Comparison of ENCODE assay signal across 1 cellular context in the genomic region with DNA sequence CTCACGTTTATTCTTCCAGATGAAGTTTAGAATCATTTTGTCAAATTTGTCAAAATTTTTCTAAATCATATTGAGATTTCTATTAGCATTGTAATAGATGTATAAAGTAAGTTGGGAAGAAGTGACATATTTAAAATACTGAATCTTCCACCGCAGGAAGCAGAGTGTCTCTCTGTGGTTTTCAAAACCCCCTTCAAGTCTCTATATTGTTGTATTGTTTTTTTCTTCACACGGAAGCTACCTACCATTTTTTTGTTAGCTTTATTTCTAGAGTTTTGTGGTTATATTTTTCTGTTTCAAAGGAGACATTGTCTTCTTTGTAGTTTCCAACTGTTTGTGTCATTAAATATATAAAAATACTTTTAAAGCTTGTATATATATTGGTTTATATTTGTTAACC.
TF ChIP-seq lines count a peak whose summit lies in the region.

No MANE protein-coding gene starts in this region.

TF ChIP-seq in GM12878, 131 proteins besides CTCF, POLR2A, EP300 and RAD21 (continued from another document and continues in another):
- TF ChIP-seq SUZ12 (IDR thresholded peaks at IDR 0.05; ENCODE audit: unreplicated experiment) (no peak), RUNX3 (IDR thresholded peaks at IDR 0.05; ENCODE audit: low read length) (peak; percentile 98), ESRRA (IDR thresholded peaks at IDR 0.05; ENCODE audit: low read length) (no peak), ATF7 (IDR thresholded peaks at IDR 0.05; ENCODE audit: low read depth) (peak; percentile 78), PAX8 (IDR thresholded peaks at IDR 0.05) (no peak), RCOR1 (conservative IDR thresholded peaks at IDR 0.05; ENCODE audit: low read depth, low read length) (no peak), NR2C1 (IDR thresholded peaks at IDR 0.05) (no peak), SMC3 (IDR thresholded peaks at IDR 0.05; ENCODE audit: borderline replicate concordance, low read length) (no peak), NRF1 (conservative IDR thresholded peaks at IDR 0.05; ENCODE audit: low read depth, low read length) (no peak), WRNIP1 (IDR thresholded peaks at IDR 0.05; ENCODE audit: borderline replicate concordance, low read depth, low read length) (no peak), MXI1 (IDR thresholded peaks at IDR 0.05; ENCODE audit: low read depth, low read length) (no peak), LARP7 (IDR thresholded peaks at IDR 0.05) (no peak), SUPT20H (IDR thresholded peaks at IDR 0.05; ENCODE audit: borderline replicate concordance, control insufficient read depth, low read depth, low read length) (no peak), EED (IDR thresholded peaks at IDR 0.05; ENCODE audit: low read depth) (no peak), RAD51 (IDR thresholded peaks at IDR 0.05) (no peak), NFYA (IDR thresholded peaks at IDR 0.05; ENCODE audit: borderline replicate concordance, low read depth, low read length) (no peak), YY1 (IDR thresholded peaks at IDR 0.05; ENCODE audit: low read depth, low read length) (no peak), KAT2A (conservative IDR thresholded peaks at IDR 0.05; ENCODE audit: control insufficient read depth, low read depth, low read length) (no peak), MEF2A (IDR thresholded peaks at IDR 0.05; ENCODE audit: insufficient read depth, low read depth, low read length) (peak; percentile 87), SPI1 (IDR thresholded peaks at IDR 0.05; ENCODE audit: borderline replicate concordance, insufficient read depth, low read depth, low read length) (no peak), TBL1XR1 (IDR thresholded peaks at IDR 0.05; ENCODE audit: low read depth, low read length) (peak; percentile 47; the same call in 1 of the 2 replicates), GABPA (IDR thresholded peaks at IDR 0.05; ENCODE audit: low read depth) (0 out of 2 replicates have a peak, but pooled peaks have one; percentile 27), SREBF2 (IDR thresholded peaks at IDR 0.05; ENCODE audit: low read length) (no peak), NR2C2 (IDR thresholded peaks at IDR 0.05; ENCODE audit: borderline replicate concordance, control insufficient read depth, insufficient read length, low read depth) (no peak), NR2F1 (conservative IDR thresholded peaks at IDR 0.05) (no peak), CBX5 (IDR thresholded peaks at IDR 0.05; ENCODE audit: low read depth) (0 out of 2 replicates have a peak, but pooled peaks have one; percentile 40), HCFC1 (IDR thresholded peaks at IDR 0.05; ENCODE audit: low read length) (no peak), CBX3 (IDR thresholded peaks at IDR 0.05; ENCODE audit: borderline replicate concordance, low read depth) (no peak), ZSCAN29 (IDR thresholded peaks at IDR 0.05) (no peak), MTA3 (IDR thresholded peaks at IDR 0.05; ENCODE audit: borderline replicate concordance, low read length) (peak; percentile 71; the same call in 1 of the 2 replicates), CEBPB (IDR thresholded peaks at IDR 0.05; ENCODE audit: borderline replicate concordance in 1 of 2, low read depth in 2 of 2, low read length in 2 of 2) (0 out of 4 replicates have a peak, but pooled peaks of 1 of the 2 experiments have one; percentile 23), ZNF207 (IDR thresholded peaks at IDR 0.05; ENCODE audit: borderline replicate concordance) (no peak), BMI1 (IDR thresholded peaks at IDR 0.05; ENCODE audit: borderline replicate concordance) (no peak), FOXM1 (IDR thresholded peaks at IDR 0.05; ENCODE audit: low read depth, low read length) (peak; percentile 74; the same call in 1 of the 2 replicates)
- TF ChIP-seq, protein P1, sequence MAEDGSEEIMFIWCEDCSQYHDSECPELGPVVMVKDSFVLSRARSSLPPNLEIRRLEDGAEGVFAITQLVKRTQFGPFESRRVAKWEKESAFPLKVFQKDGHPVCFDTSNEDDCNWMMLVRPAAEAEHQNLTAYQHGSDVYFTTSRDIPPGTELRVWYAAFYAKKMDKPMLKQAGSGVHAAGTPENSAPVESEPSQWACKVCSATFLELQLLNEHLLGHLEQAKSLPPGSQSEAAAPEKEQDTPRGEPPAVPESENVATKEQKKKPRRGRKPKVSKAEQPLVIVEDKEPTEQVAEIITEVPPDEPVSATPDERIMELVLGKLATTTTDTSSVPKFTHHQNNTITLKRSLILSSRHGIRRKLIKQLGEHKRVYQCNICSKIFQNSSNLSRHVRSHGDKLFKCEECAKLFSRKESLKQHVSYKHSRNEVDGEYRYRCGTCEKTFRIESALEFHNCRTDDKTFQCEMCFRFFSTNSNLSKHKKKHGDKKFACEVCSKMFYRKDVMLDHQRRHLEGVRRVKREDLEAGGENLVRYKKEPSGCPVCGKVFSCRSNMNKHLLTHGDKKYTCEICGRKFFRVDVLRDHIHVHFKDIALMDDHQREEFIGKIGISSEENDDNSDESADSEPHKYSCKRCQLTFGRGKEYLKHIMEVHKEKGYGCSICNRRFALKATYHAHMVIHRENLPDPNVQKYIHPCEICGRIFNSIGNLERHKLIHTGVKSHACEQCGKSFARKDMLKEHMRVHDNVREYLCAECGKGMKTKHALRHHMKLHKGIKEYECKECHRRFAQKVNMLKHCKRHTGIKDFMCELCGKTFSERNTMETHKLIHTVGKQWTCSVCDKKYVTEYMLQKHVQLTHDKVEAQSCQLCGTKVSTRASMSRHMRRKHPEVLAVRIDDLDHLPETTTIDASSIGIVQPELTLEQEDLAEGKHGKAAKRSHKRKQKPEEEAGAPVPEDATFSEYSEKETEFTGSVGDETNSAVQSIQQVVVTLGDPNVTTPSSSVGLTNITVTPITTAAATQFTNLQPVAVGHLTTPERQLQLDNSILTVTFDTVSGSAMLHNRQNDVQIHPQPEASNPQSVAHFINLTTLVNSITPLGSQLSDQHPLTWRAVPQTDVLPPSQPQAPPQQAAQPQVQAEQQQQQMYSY (CRISPR knock-in tag; IDR thresholded peaks at IDR 0.05) = no peak
- TF ChIP-seq, protein P2, sequence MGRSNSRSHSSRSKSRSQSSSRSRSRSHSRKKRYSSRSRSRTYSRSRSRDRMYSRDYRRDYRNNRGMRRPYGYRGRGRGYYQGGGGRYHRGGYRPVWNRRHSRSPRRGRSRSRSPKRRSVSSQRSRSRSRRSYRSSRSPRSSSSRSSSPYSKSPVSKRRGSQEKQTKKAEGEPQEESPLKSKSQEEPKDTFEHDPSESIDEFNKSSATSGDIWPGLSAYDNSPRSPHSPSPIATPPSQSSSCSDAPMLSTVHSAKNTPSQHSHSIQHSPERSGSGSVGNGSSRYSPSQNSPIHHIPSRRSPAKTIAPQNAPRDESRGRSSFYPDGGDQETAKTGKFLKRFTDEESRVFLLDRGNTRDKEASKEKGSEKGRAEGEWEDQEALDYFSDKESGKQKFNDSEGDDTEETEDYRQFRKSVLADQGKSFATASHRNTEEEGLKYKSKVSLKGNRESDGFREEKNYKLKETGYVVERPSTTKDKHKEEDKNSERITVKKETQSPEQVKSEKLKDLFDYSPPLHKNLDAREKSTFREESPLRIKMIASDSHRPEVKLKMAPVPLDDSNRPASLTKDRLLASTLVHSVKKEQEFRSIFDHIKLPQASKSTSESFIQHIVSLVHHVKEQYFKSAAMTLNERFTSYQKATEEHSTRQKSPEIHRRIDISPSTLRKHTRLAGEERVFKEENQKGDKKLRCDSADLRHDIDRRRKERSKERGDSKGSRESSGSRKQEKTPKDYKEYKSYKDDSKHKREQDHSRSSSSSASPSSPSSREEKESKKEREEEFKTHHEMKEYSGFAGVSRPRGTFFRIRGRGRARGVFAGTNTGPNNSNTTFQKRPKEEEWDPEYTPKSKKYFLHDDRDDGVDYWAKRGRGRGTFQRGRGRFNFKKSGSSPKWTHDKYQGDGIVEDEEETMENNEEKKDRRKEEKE (IDR thresholded peaks at IDR 0.05) = no peak
- TF ChIP-seq, protein P3, sequence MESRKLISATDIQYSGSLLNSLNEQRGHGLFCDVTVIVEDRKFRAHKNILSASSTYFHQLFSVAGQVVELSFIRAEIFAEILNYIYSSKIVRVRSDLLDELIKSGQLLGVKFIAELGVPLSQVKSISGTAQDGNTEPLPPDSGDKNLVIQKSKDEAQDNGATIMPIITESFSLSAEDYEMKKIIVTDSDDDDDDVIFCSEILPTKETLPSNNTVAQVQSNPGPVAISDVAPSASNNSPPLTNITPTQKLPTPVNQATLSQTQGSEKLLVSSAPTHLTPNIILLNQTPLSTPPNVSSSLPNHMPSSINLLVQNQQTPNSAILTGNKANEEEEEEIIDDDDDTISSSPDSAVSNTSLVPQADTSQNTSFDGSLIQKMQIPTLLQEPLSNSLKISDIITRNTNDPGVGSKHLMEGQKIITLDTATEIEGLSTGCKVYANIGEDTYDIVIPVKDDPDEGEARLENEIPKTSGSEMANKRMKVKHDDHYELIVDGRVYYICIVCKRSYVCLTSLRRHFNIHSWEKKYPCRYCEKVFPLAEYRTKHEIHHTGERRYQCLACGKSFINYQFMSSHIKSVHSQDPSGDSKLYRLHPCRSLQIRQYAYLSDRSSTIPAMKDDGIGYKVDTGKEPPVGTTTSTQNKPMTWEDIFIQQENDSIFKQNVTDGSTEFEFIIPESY (IDR thresholded peaks at IDR 0.05) = no peak
- TF ChIP-seq, protein P4, sequence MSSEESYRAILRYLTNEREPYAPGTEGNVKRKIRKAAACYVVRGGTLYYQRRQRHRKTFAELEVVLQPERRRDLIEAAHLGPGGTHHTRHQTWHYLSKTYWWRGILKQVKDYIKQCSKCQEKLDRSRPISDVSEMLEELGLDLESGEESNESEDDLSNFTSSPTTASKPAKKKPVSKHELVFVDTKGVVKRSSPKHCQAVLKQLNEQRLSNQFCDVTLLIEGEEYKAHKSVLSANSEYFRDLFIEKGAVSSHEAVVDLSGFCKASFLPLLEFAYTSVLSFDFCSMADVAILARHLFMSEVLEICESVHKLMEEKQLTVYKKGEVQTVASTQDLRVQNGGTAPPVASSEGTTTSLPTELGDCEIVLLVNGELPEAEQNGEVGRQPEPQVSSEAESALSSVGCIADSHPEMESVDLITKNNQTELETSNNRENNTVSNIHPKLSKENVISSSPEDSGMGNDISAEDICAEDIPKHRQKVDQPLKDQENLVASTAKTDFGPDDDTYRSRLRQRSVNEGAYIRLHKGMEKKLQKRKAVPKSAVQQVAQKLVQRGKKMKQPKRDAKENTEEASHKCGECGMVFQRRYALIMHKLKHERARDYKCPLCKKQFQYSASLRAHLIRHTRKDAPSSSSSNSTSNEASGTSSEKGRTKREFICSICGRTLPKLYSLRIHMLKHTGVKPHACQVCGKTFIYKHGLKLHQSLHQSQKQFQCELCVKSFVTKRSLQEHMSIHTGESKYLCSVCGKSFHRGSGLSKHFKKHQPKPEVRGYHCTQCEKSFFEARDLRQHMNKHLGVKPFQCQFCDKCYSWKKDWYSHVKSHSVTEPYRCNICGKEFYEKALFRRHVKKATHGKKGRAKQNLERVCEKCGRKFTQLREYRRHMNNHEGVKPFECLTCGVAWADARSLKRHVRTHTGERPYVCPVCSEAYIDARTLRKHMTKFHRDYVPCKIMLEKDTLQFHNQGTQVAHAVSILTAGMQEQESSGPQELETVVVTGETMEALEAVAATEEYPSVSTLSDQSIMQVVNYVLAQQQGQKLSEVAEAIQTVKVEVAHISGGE (CRISPR knock-in tag; IDR thresholded peaks at IDR 0.05) = no peak
- TF ChIP-seq, protein P5, sequence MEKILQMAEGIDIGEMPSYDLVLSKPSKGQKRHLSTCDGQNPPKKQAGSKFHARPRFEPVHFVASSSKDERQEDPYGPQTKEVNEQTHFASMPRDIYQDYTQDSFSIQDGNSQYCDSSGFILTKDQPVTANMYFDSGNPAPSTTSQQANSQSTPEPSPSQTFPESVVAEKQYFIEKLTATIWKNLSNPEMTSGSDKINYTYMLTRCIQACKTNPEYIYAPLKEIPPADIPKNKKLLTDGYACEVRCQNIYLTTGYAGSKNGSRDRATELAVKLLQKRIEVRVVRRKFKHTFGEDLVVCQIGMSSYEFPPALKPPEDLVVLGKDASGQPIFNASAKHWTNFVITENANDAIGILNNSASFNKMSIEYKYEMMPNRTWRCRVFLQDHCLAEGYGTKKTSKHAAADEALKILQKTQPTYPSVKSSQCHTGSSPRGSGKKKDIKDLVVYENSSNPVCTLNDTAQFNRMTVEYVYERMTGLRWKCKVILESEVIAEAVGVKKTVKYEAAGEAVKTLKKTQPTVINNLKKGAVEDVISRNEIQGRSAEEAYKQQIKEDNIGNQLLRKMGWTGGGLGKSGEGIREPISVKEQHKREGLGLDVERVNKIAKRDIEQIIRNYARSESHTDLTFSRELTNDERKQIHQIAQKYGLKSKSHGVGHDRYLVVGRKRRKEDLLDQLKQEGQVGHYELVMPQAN (conservative IDR thresholded peaks at IDR 0.05) = no peak
- TF ChIP-seq, protein P6, sequence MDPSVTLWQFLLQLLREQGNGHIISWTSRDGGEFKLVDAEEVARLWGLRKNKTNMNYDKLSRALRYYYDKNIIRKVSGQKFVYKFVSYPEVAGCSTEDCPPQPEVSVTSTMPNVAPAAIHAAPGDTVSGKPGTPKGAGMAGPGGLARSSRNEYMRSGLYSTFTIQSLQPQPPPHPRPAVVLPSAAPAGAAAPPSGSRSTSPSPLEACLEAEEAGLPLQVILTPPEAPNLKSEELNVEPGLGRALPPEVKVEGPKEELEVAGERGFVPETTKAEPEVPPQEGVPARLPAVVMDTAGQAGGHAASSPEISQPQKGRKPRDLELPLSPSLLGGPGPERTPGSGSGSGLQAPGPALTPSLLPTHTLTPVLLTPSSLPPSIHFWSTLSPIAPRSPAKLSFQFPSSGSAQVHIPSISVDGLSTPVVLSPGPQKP (IDR thresholded peaks at IDR 0.05; ENCODE audit: low read depth, low read length) = no peak
- TF ChIP-seq, protein P7, sequence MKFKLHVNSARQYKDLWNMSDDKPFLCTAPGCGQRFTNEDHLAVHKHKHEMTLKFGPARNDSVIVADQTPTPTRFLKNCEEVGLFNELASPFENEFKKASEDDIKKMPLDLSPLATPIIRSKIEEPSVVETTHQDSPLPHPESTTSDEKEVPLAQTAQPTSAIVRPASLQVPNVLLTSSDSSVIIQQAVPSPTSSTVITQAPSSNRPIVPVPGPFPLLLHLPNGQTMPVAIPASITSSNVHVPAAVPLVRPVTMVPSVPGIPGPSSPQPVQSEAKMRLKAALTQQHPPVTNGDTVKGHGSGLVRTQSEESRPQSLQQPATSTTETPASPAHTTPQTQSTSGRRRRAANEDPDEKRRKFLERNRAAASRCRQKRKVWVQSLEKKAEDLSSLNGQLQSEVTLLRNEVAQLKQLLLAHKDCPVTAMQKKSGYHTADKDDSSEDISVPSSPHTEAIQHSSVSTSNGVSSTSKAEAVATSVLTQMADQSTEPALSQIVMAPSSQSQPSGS (IDR thresholded peaks at IDR 0.05; ENCODE audit: low read length) = peak; percentile 86
- TF ChIP-seq, protein P8, sequence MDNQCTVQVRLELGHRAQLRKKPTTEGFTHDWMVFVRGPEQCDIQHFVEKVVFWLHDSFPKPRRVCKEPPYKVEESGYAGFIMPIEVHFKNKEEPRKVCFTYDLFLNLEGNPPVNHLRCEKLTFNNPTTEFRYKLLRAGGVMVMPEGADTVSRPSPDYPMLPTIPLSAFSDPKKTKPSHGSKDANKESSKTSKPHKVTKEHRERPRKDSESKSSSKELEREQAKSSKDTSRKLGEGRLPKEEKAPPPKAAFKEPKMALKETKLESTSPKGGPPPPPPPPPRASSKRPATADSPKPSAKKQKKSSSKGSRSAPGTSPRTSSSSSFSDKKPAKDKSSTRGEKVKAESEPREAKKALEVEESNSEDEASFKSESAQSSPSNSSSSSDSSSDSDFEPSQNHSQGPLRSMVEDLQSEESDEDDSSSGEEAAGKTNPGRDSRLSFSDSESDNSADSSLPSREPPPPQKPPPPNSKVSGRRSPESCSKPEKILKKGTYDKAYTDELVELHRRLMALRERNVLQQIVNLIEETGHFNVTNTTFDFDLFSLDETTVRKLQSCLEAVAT (IDR thresholded peaks at IDR 0.05) = peak; percentile 51; the same call in 1 of the 2 replicates
